14 cellular contexts compared by ENCODE assay signal in the genomic region with DNA sequence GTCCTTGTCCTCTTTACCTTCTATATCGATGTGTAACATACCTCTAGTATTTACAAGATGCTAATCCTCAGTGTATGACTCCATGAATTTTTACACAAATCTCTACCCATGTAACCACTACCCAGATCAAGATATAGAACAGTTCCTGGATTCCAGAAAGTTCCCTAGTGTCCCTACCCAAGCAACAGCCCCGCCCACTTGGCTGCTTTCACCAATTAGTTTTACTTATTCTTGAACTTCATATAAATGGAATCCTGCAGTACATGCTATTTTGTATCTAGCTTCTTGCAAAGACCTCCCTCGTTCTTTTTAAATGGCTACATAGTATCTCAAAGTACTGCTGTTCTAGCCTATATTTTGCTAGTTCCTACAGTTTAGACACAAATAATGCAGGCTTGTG. TPM values are rescaled to one million over a fixed set of nuclear protein-coding genes. Genes with fewer than 3 reads are reported as not detected.
DNase-seq lines count a peak whose midpoint lies in the region; ATAC-seq and TF ChIP-seq lines count a peak whose summit lies in the region.
"Had no signal": no experiment of that assay in that cellular context is flagged by ENCODE, and none has a peak within 500 bp of the region (broad histone marks: within the 10 kb centered on the region; RNA-seq: fewer than 3 reads in every experiment).

No MANE protein-coding gene starts in this region.

- DNase-seq in right atrium auricular region (ENCODE audit: low spot score): no peak
- DNase-seq in left cardiac atrium: no peak
- DNase-seq in adipocyte (ENCODE audit: low read depth): peak; percentile 27
- DNase-seq in fibroblast of the aortic adventitia (ENCODE audit: low read depth): peak; percentile 25
- peak; percentile 91 for DNase-seq in testis
- no peak for DNase-seq in CD8-positive, alpha-beta memory T cell
- DNase-seq in activated CD4-positive, alpha-beta T cell treated with anti-CD3 and anti-CD28 coated beads, Interleukin-2, amount 50 U/mL, for 1 hour: no peak
- DNase-seq: C1 segment of cervical spinal cord; CD4-positive, alpha-beta memory T cell; DMS 273 treated with DMSO at 0.1 percent for 48 hours; GF-D8; GM23248; HCEC 1CT had no signal

- TF ChIP-seq CTCF in right atrium auricular region (IDR thresholded peaks at IDR 0.05) (no peak), fibroblast of the aortic adventitia (IDR thresholded peaks at IDR 0.05; ENCODE audit: insufficient read depth, low read length) (no peak), testis (IDR thresholded peaks at IDR 0.05) (no peak)

- no peak overlapping the region for H3K27ac Mint-ChIP-seq in CD8-positive, alpha-beta memory T cell
- H3K27ac Mint-ChIP-seq: CD4-positive, alpha-beta memory T cell had no signal

- H3K9me3 Mint-ChIP-seq in CD8-positive, alpha-beta memory T cell: no peaks in the 10 kb centered on the region
- H3K9me3 Mint-ChIP-seq: CD4-positive, alpha-beta memory T cell had no signal

- no peak for TF ChIP-seq POLR2A in testis (IDR thresholded peaks at IDR 0.05)

- ATAC-seq in left cardiac atrium (no peak), GM21390 (IDR thresholded peaks at IDR 0.05; ENCODE audit: unreplicated experiment) (no peak)

- no peaks in the 10 kb centered on the region for H3K36me3 Mint-ChIP-seq in CD8-positive, alpha-beta memory T cell
- H3K36me3 Mint-ChIP-seq: CD4-positive, alpha-beta memory T cell had no signal

- H3K27ac ChIP-seq in right atrium auricular region (peak overlapping the region; percentile 64 to 70), testis (peak overlapping the region; percentile 59 to 64)
- no peak overlapping the region for H3K27ac ChIP-seq in CD8-positive, alpha-beta memory T cell (ENCODE audit: low read depth, low read length)
- H3K27ac ChIP-seq: GM23248 had no signal

- H3K27me3 ChIP-seq in right atrium auricular region (no peaks in the 10 kb centered on the region), adipocyte (replicated peaks; ENCODE audit: control insufficient read depth, insufficient read depth, low read length) (no peaks in the 10 kb centered on the region), testis (no peaks in the 10 kb centered on the region)
- H3K27me3 ChIP-seq in CD8-positive, alpha-beta memory T cell (ENCODE audit: insufficient read depth, low read length, poor library complexity, severe bottlenecking): no peaks in the 10 kb centered on the region

- H3K9ac ChIP-seq in adipocyte (ENCODE audit: low read length): no peak overlapping the region
- H3K9ac ChIP-seq: GM23248 had no signal

- WGBS in testis, 2 donors: 41 to 46% methylated on average over 3 of the region's 3 CpGs

- H3K36me3 ChIP-seq in right atrium auricular region: peaks cover 13% of the 10 kb centered on the region
- peaks cover 27% of the 10 kb centered on the region for H3K36me3 ChIP-seq in adipocyte (ENCODE audit: control insufficient read depth, insufficient read depth, low read length, severe bottlenecking)
- no peaks in the 10 kb centered on the region for H3K36me3 ChIP-seq in testis (ENCODE audit: low read depth, missing control alignments)
- H3K36me3 ChIP-seq in CD8-positive, alpha-beta memory T cell (ENCODE audit: insufficient read depth, low read length): no peaks in the 10 kb centered on the region

- peaks cover 0 to 30% of the 10 kb centered on the region in 2 donors for H3K27me3 Mint-ChIP-seq in CD8-positive, alpha-beta memory T cell

- H3K4me3 Mint-ChIP-seq in CD8-positive, alpha-beta memory T cell: no peak overlapping the region
- H3K4me3 Mint-ChIP-seq: CD4-positive, alpha-beta memory T cell had no signal

- POLR2A ChIA-PET in CD8-positive, alpha-beta memory T cell (lab: Charles Lee): no interaction called here

- H3K9me3 ChIP-seq in right atrium auricular region: no peaks in the 10 kb centered on the region
- no peaks in the 10 kb centered on the region for H3K9me3 ChIP-seq in adipocyte (ENCODE audit: control insufficient read depth, low read length)
- H3K9me3 ChIP-seq in testis: no peaks in the 10 kb centered on the region
- no peaks in the 10 kb centered on the region for H3K9me3 ChIP-seq in CD8-positive, alpha-beta memory T cell (ENCODE audit: low read length)

- CTCF ChIA-PET in CD8-positive, alpha-beta memory T cell (lab: Charles Lee): no interaction called here

- intact Hi-C loops in left cardiac atrium (cut with DNase I): loop anchor here in 1 of 2 donors (10.0 kb wide), 1 partner anchor 188 kb away; no protein-coding TSS in a partner anchor
- intact Hi-C loops in testis (cut with DNase I; ENCODE audit: low total_unique reads): no loop called here

- H3K4me1 Mint-ChIP-seq in CD8-positive, alpha-beta memory T cell: no peaks in the 10 kb centered on the region
- H3K4me1 Mint-ChIP-seq: CD4-positive, alpha-beta memory T cell had no signal

- H3K4me1 ChIP-seq in right atrium auricular region: peaks cover 0 to 41% of the 10 kb centered on the region in 2 donors
- peaks cover 23% of the 10 kb centered on the region for H3K4me1 ChIP-seq in adipocyte (ENCODE audit: control insufficient read depth, insufficient read depth, low read length)
- H3K4me1 ChIP-seq in testis: peaks cover 14% of the 10 kb centered on the region
- H3K4me1 ChIP-seq in CD8-positive, alpha-beta memory T cell (ENCODE audit: insufficient read depth, low read length): no peaks in the 10 kb centered on the region

- H3K4me3 ChIP-seq in right atrium auricular region (no peak overlapping the region), adipocyte (ENCODE audit: low read length) (no peak overlapping the region), fibroblast of the aortic adventitia (ENCODE audit: low read depth, low read length) (no peak overlapping the region), testis (no peak overlapping the region)
- no peak overlapping the region for H3K4me3 ChIP-seq in CD8-positive, alpha-beta memory T cell (ENCODE audit: low read length)
- H3K4me3 ChIP-seq: GM23248 had no signal

RNA-seq across cellular contexts. Expression of a gene that starts 33.0 kb away (rescaled TPM):
- 10 to 100 TPM; 31.2 to 60.4 TPM for total RNA-seq in right atrium auricular region
- total RNA-seq in left cardiac atrium: 10 to 100 TPM; 29.6 to 77.5 TPM
- 87.3 and 121 TPM in 2 replicates for total RNA-seq in fibroblast of the aortic adventitia (ENCODE audit: low replicate concordance)
- total RNA-seq in testis: 10 to 100 TPM; 43.1 to 61.5 TPM
- 50.3 TPM for polyA plus RNA-seq in testis (ENCODE audit: insufficient read depth, low read depth, low replicate concordance)
- 1 to 10 TPM; 1.9 to 2.4 TPM for total RNA-seq in CD8-positive, alpha-beta memory T cell
- not detected for polyA plus RNA-seq in CD8-positive, alpha-beta memory T cell
- polyA plus RNA-seq: CD4-positive, alpha-beta memory T cell had no signal

RNA-seq across cellular contexts. Expression of a gene that starts 35.9 kb away (rescaled TPM):
- total RNA-seq in right atrium auricular region (10 to 100 TPM; 32.7 to 68.5 TPM), left cardiac atrium (10 to 100 TPM; 79.3 to 80.8 TPM), fibroblast of the aortic adventitia (ENCODE audit: low replicate concordance) (1.2 and 5.5 TPM in 2 replicates), testis (10 to 100 TPM in 1 of 2 donors, 1 to 10 TPM in 1; 8.9 to 15.9 TPM)
- polyA plus RNA-seq in testis (ENCODE audit: insufficient read depth, low read depth, low replicate concordance): 18.9 TPM
- total RNA-seq in CD8-positive, alpha-beta memory T cell: not detected
- polyA plus RNA-seq in CD8-positive, alpha-beta memory T cell: not detected
- total RNA-seq: CD4-positive, alpha-beta memory T cell had no signal
- polyA plus RNA-seq: CD4-positive, alpha-beta memory T cell had no signal

Comparison
In these comparisons a context has a peak if more than half of its experiments do, and no peak if none do; other contexts are left out.
1. DNase-seq: peak in adipocyte (single experiment), fibroblast of the aortic adventitia (single experiment) and testis (single experiment); none in right atrium auricular region (single experiment), left cardiac atrium (single experiment), CD8-positive, alpha-beta memory T cell (0 of 5) and activated CD4-positive, alpha-beta T cell treated with anti-CD3 and anti-CD28 coated beads, Interleukin-2, amount 50 U/mL, for 1 hour (single experiment).
2. RNA of a gene that starts 33.0 kb away (total RNA-seq): 87.3 to 121 TPM in fibroblast of the aortic adventitia, 29.6 to 77.5 TPM in left cardiac atrium, 43.1 to 61.5 TPM in testis and 31.2 to 60.4 TPM in right atrium auricular region; 1.9 to 2.4 TPM in CD8-positive, alpha-beta memory T cell; every median in the first group is over 4 times any median in the second.